10 cellular contexts compared by ENCODE assay signal in the genomic region with DNA sequence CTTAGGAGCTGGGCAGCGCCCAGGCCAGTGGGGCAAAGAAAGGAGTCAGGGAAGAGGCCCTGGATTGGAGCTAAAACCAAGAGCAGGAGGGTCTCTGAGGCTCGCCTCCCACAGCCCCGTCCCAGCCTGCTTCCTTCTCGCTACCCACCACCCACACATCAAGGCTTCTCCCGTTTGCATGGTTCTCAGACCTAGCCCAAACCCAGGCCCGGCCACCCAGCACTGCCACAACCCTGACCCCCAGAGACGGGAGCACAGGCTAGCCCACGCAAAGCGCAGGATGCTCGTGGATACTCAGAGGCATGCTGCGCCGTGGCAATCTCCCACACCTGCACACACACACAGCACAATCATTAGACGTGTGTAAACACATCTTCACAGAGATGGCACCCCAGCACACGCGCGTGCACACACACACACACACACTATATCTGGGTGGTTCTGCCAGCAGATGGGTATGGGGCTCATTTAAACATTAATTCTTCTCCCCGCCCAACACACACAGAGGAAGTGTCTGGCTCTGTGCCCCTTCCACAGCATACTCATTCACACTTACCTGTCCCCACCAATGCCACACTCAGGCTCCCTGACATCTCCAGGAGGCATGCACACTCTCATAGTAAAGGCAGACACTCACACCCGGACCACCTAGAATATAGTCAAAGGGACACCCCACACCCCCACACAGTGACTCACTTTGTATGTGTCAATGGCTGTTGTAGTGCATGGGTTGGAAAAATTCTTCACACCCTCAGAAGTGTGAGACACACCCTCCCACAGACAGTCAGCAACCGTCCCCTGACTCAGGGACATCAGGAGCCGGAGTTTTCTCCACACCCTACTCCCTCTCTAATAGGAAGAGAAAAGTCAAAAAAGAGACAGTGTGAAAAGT. TPM values are rescaled to one million over a fixed set of nuclear protein-coding genes. Genes with fewer than 3 reads are reported as not detected.
DNase-seq lines count a peak whose midpoint lies in the region; ATAC-seq and TF ChIP-seq lines count a peak whose summit lies in the region.
"Had no signal": no experiment of that assay in that cellular context is flagged by ENCODE, and none has a peak within 500 bp of the region (broad histone marks: within the 10 kb centered on the region; RNA-seq: fewer than 3 reads in every experiment).

No MANE protein-coding gene starts in this region.

- peaks cover 22% of the 10 kb centered on the region for H4K20me1 ChIP-seq in Karpas-422 (ENCODE audit: insufficient read depth, low read depth, low read length)

- TF ChIP-seq CTCF in lower lobe of right lung (IDR thresholded peaks at IDR 0.05) = no peak

- peaks cover 20% of the 10 kb centered on the region for H3K79me2 ChIP-seq in Karpas-422 (ENCODE audit: low read length)

- peak overlapping the region; percentile 76 for H3K27ac Mint-ChIP-seq in activated T-helper 1 cell treated with anti-CD3 and anti-CD28 coated beads, Interleukin-12 subunit alpha, Interleukin-12 subunit beta, Interleukin-2, Interleukin-4 antibody, amounts not matched to agents 30 ng/mL and 10 ng/mL and 1 ng/mL, durations not matched to agents 14 hours and 24 hours and 36 hours

- peak overlapping the region; percentile 81 for H3K4me3 Mint-ChIP-seq in activated T-helper 1 cell treated with anti-CD3 and anti-CD28 coated beads, Interleukin-12 subunit alpha, Interleukin-12 subunit beta, Interleukin-2, Interleukin-4 antibody, amounts not matched to agents 30 ng/mL and 10 ng/mL and 1 ng/mL, durations not matched to agents 14 hours and 24 hours and 36 hours

- H3K9ac ChIP-seq in Karpas-422 (ENCODE audit: low read length) = peak overlapping the region; percentile 96

- DNase-seq in Karpas-422 (no peak), lower lobe of right lung (no peak), NCI-H446 (lab: John Stamatoyannopoulos, UW) (no peak), islet precursor cell (no peak), NCI-H2029 treated with DMSO at 0.1 percent for 48 hours (lab: John Stamatoyannopoulos, UW) (no peak), Kasumi-1 (lab: John Stamatoyannopoulos, UW) (no peak)
- peak; percentile 27 for DNase-seq in activated T-helper 1 cell treated with anti-CD3 and anti-CD28 coated beads, Interleukin-12 subunit alpha, Interleukin-12 subunit beta, Interleukin-2, Interleukin-4 antibody, amounts not matched to agents 30 ng/mL and 10 ng/mL and 1 ng/mL, durations not matched to agents 14 hours and 24 hours and 36 hours (ENCODE audit: low spot score)
- DNase-seq in stimulated activated CD8-positive, alpha-beta memory T cell treated with anti-CD3 and anti-CD28 coated beads, Interleukin-2, amount 100 ng/mL, for 48 hours (ENCODE audit: low read depth in 2 of 2) = peak; percentile 48 to 53

- H3K36me3 Mint-ChIP-seq in activated T-helper 1 cell treated with anti-CD3 and anti-CD28 coated beads, Interleukin-12 subunit alpha, Interleukin-12 subunit beta, Interleukin-2, Interleukin-4 antibody, amounts not matched to agents 30 ng/mL and 10 ng/mL and 1 ng/mL, durations not matched to agents 14 hours and 24 hours and 36 hours (ENCODE audit: low read depth) = peaks cover 2% of the 10 kb centered on the region

- H3K4me3 ChIP-seq in Karpas-422 (ENCODE audit: low read length) = peak overlapping the region; percentile 79
- H3K4me3 ChIP-seq in lower lobe of right lung = peak overlapping the region; percentile 68

- H3K27ac ChIP-seq in Karpas-422 (ENCODE audit: low read length) (no peak overlapping the region), lower lobe of right lung (no peak overlapping the region)

- peak overlapping the region; percentile 93 for H3K4me2 ChIP-seq in Karpas-422 (ENCODE audit: low read depth, low read length, poor library complexity, severe bottlenecking)

- H3K36me3 ChIP-seq in Karpas-422 (ENCODE audit: insufficient read depth, low read length) (peaks cover 10% of the 10 kb centered on the region; the same call in 1 of the 2 replicates), lower lobe of right lung (no peaks in the 10 kb centered on the region)

- H3K27me3 Mint-ChIP-seq in activated T-helper 1 cell treated with anti-CD3 and anti-CD28 coated beads, Interleukin-12 subunit alpha, Interleukin-12 subunit beta, Interleukin-2, Interleukin-4 antibody, amounts not matched to agents 30 ng/mL and 10 ng/mL and 1 ng/mL, durations not matched to agents 14 hours and 24 hours and 36 hours (ENCODE audit: insufficient read depth) = peaks cover 17% of the 10 kb centered on the region

- ATAC-seq in lower lobe of right lung = no peak

- intact Hi-C loops in activated T-helper 1 cell treated with anti-CD3 and anti-CD28 coated beads, Interleukin-12 subunit alpha, Interleukin-12 subunit beta, Interleukin-2, Interleukin-4 antibody, amounts not matched to agents 30 ng/mL and 10 ng/mL and 1 ng/mL, durations not matched to agents 14 hours and 24 hours and 36 hours (cut with micrococcal nuclease) = loop anchor here (1.0 to 2.0 kb wide), 9 partner anchors 18 to 108 kb away; a partner anchor contains a TSS
- intact Hi-C loops in lower lobe of right lung (cut with DNase I) = no loop called here

- H3K4me1 ChIP-seq in Karpas-422 (ENCODE audit: low read length) (peaks cover 46% of the 10 kb centered on the region), lower lobe of right lung (peaks cover 15% of the 10 kb centered on the region)

- no peaks in the 10 kb centered on the region for H3K9me3 ChIP-seq in Karpas-422 (ENCODE audit: low read length)
- no peaks in the 10 kb centered on the region for H3K9me3 ChIP-seq in lower lobe of right lung

- H3K9me3 Mint-ChIP-seq in activated T-helper 1 cell treated with anti-CD3 and anti-CD28 coated beads, Interleukin-12 subunit alpha, Interleukin-12 subunit beta, Interleukin-2, Interleukin-4 antibody, amounts not matched to agents 30 ng/mL and 10 ng/mL and 1 ng/mL, durations not matched to agents 14 hours and 24 hours and 36 hours = no peaks in the 10 kb centered on the region

- H2AFZ ChIP-seq in Karpas-422 (ENCODE audit: low read length) = 0 out of 2 replicates have a peak overlapping the region, but pooled peaks have one; percentile 51

- H3K27me3 ChIP-seq in Karpas-422 (ENCODE audit: low read length) (no peaks in the 10 kb centered on the region), lower lobe of right lung (ENCODE audit: low read depth) (peaks cover 5% of the 10 kb centered on the region)

- H3K4me1 Mint-ChIP-seq in activated T-helper 1 cell treated with anti-CD3 and anti-CD28 coated beads, Interleukin-12 subunit alpha, Interleukin-12 subunit beta, Interleukin-2, Interleukin-4 antibody, amounts not matched to agents 30 ng/mL and 10 ng/mL and 1 ng/mL, durations not matched to agents 14 hours and 24 hours and 36 hours (ENCODE audit: low read depth) = peaks cover 22% of the 10 kb centered on the region

- H3K9me2 ChIP-seq in Karpas-422 (replicated peaks; ENCODE audit: insufficient read depth, low read length) = no peaks in the 10 kb centered on the region

RNA-seq across cellular contexts. Expression of a gene that starts 1.1 kb away (rescaled TPM):
- 58.4 and 110 TPM in 2 replicates for total RNA-seq in Karpas-422 (2014; rRNA removed; shearing (Covaris generic); ENCODE audit: low replicate concordance)
- 3.0 and 3.4 TPM in 2 replicates for total RNA-seq in activated T-helper 1 cell treated with anti-CD3 and anti-CD28 coated beads, Interleukin-12 subunit alpha, Interleukin-12 subunit beta, Interleukin-2, Interleukin-4 antibody, amounts not matched to agents 30 ng/mL and 10 ng/mL and 1 ng/mL, durations not matched to agents 14 hours and 24 hours and 36 hours
- 0.95 TPM for total RNA-seq in lower lobe of right lung

RNA-seq across cellular contexts. Expression of a gene that starts 18.5 kb away (rescaled TPM):
- total RNA-seq in Karpas-422 (2014; rRNA removed; shearing (Covaris generic); ENCODE audit: low replicate concordance) = 0.04 and 1.3 TPM in 2 replicates
- not detected in 2 replicates for total RNA-seq in activated T-helper 1 cell treated with anti-CD3 and anti-CD28 coated beads, Interleukin-12 subunit alpha, Interleukin-12 subunit beta, Interleukin-2, Interleukin-4 antibody, amounts not matched to agents 30 ng/mL and 10 ng/mL and 1 ng/mL, durations not matched to agents 14 hours and 24 hours and 36 hours
- not detected for total RNA-seq in lower lobe of right lung
- total RNA-seq: myocyte, NCI-H460 had no signal

RNA-seq across cellular contexts. Expression of a gene that starts 41.2 kb away (rescaled TPM):
- total RNA-seq in Karpas-422 (2014; rRNA removed; shearing (Covaris generic); ENCODE audit: low replicate concordance) = 106 and 151 TPM in 2 replicates
- total RNA-seq in activated T-helper 1 cell treated with anti-CD3 and anti-CD28 coated beads, Interleukin-12 subunit alpha, Interleukin-12 subunit beta, Interleukin-2, Interleukin-4 antibody, amounts not matched to agents 30 ng/mL and 10 ng/mL and 1 ng/mL, durations not matched to agents 14 hours and 24 hours and 36 hours = 55.0 and 62.8 TPM in 2 replicates
- 42.8 TPM for total RNA-seq in lower lobe of right lung

Comparison
In these comparisons a context has a peak if more than half of its experiments do, and no peak if none do; other contexts are left out.
1. DNase-seq: peak in activated T-helper 1 cell treated with anti-CD3 and anti-CD28 coated beads, Interleukin-12 subunit alpha, Interleukin-12 subunit beta, Interleukin-2, Interleukin-4 antibody, amounts not matched to agents 30 ng/mL and 10 ng/mL and 1 ng/mL, durations not matched to agents 14 hours and 24 hours and 36 hours (single experiment) and stimulated activated CD8-positive, alpha-beta memory T cell treated with anti-CD3 and anti-CD28 coated beads, Interleukin-2, amount 100 ng/mL, for 48 hours (2 of 2); none in Karpas-422 (single experiment), lower lobe of right lung (single experiment), NCI-H446 (0 of 2), islet precursor cell (single experiment), NCI-H2029 treated with DMSO at 0.1 percent for 48 hours (single experiment) and Kasumi-1 (0 of 2).
2. RNA of a gene that starts 1.1 kb away (total RNA-seq): 58.4 to 110 TPM in Karpas-422; 3.0 to 3.4 TPM in activated T-helper 1 cell treated with anti-CD3 and anti-CD28 coated beads, Interleukin-12 subunit alpha, Interleukin-12 subunit beta, Interleukin-2, Interleukin-4 antibody, amounts not matched to agents 30 ng/mL and 10 ng/mL and 1 ng/mL, durations not matched to agents 14 hours and 24 hours and 36 hours and 0.95 TPM in lower lobe of right lung (single experiment); every median in the first group is over 10 times any median in the second.